Comparison of ENCODE assay signal across 15 cellular contexts in the genomic region with DNA sequence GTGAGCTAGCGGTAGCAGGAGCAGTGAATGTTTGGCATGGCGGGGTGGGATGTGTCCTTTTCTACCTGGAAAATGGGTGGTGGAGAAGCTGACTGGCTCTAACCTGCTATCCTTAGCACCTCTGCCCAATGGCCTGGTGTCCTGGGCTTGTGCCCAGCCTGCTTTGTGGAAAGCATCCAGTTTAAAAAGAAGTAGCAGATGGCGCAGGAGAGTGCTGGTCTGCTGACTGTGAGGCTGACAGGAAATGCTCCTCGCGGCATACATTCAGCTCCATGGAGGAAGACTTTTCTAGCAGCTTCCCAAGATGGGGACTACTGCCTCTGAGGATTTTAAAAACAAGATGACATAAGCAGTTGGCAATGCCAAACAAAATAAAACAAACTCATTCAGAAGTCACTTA. TPM values are rescaled to one million over a fixed set of nuclear protein-coding genes. Genes with fewer than 3 reads are reported as not detected.
"Had no signal": no experiment of that assay in that cellular context is flagged by ENCODE, and none has a peak within 500 bp of the region (broad histone marks: within the 10 kb centered on the region; RNA-seq: fewer than 3 reads in every experiment).

No MANE protein-coding gene starts in this region.

- H3K4me1 ChIP-seq: psoas muscle, sigmoid colon, suprapubic skin had no signal

- H3K27me3 ChIP-seq: sigmoid colon, suprapubic skin had no signal

- DNase-seq: activated CD4-positive, alpha-beta memory T cell treated with anti-CD3 and anti-CD28 coated beads, Interleukin-2, amount 10 ng/mL, durations not matched to agents 7 days and 5 days; activated CD4-positive, alpha-beta T cell treated with anti-CD3 and anti-CD28 coated beads for 1 hour; activated naive CD4-positive, alpha-beta T cell; activated naive CD8-positive, alpha-beta T cell treated with anti-CD3 and anti-CD28 coated beads, Interleukin-2, amount 50 U/mL, for 24 hours; central memory CD4-positive, alpha-beta T cell; mucosa of descending colon; naive thymus-derived CD8-positive, alpha-beta T cell; psoas muscle; sigmoid colon; stimulated activated CD4-positive, alpha-beta T cell treated with anti-CD3 and anti-CD28 coated beads, Interleukin-12 subunit alpha, Interleukin-12 subunit beta, amount 100 ng/mL, for 4 hours; stimulated activated naive CD4-positive, alpha-beta T cell treated with Interleukin-2 at 50 U/mL for 16 hours; T-helper 9 cell had no signal

- H3K27ac ChIP-seq: psoas muscle, sigmoid colon, suprapubic skin had no signal

- H3K27me3 Mint-ChIP-seq: activated CD4-positive, alpha-beta memory T cell treated with anti-CD3 and anti-CD28 coated beads, Interleukin-2, amount 10 ng/mL, durations not matched to agents 7 days and 5 days; activated naive CD8-positive, alpha-beta T cell treated with anti-CD3 and anti-CD28 coated beads, Interleukin-2, amount 50 U/mL, for 24 hours had no signal

- H3K4me3 Mint-ChIP-seq: activated CD4-positive, alpha-beta memory T cell treated with anti-CD3 and anti-CD28 coated beads, Interleukin-2, amount 10 ng/mL, durations not matched to agents 7 days and 5 days; activated naive CD8-positive, alpha-beta T cell treated with anti-CD3 and anti-CD28 coated beads, Interleukin-2, amount 50 U/mL, for 24 hours; naive thymus-derived CD8-positive, alpha-beta T cell had no signal

- H3K27ac Mint-ChIP-seq: activated CD4-positive, alpha-beta memory T cell treated with anti-CD3 and anti-CD28 coated beads, Interleukin-2, amount 10 ng/mL, durations not matched to agents 7 days and 5 days; activated naive CD8-positive, alpha-beta T cell treated with anti-CD3 and anti-CD28 coated beads, Interleukin-2, amount 50 U/mL, for 24 hours; naive thymus-derived CD8-positive, alpha-beta T cell had no signal

- ATAC-seq: activated naive CD8-positive, alpha-beta T cell treated with anti-CD3 and anti-CD28 coated beads, Interleukin-2, amount 50 U/mL, for 24 hours; mucosa of descending colon; naive thymus-derived CD8-positive, alpha-beta T cell; psoas muscle had no signal

- H3K4me1 Mint-ChIP-seq: activated CD4-positive, alpha-beta memory T cell treated with anti-CD3 and anti-CD28 coated beads, Interleukin-2, amount 10 ng/mL, durations not matched to agents 7 days and 5 days; activated naive CD8-positive, alpha-beta T cell treated with anti-CD3 and anti-CD28 coated beads, Interleukin-2, amount 50 U/mL, for 24 hours had no signal

- H3K9me3 Mint-ChIP-seq: activated CD4-positive, alpha-beta memory T cell treated with anti-CD3 and anti-CD28 coated beads, Interleukin-2, amount 10 ng/mL, durations not matched to agents 7 days and 5 days; activated naive CD8-positive, alpha-beta T cell treated with anti-CD3 and anti-CD28 coated beads, Interleukin-2, amount 50 U/mL, for 24 hours; naive thymus-derived CD8-positive, alpha-beta T cell had no signal

RNA-seq across cellular contexts. Expression of a gene that starts 56.2 kb away (rescaled TPM):
- total RNA-seq: dermis microvascular lymphatic vessel endothelial cell; lung microvascular endothelial cell; naive thymus-derived CD8-positive, alpha-beta T cell; psoas muscle had no signal
- polyA plus RNA-seq: naive thymus-derived CD8-positive, alpha-beta T cell; psoas muscle had no signal
